27 cellular contexts compared by ENCODE assay signal in the genomic region with DNA sequence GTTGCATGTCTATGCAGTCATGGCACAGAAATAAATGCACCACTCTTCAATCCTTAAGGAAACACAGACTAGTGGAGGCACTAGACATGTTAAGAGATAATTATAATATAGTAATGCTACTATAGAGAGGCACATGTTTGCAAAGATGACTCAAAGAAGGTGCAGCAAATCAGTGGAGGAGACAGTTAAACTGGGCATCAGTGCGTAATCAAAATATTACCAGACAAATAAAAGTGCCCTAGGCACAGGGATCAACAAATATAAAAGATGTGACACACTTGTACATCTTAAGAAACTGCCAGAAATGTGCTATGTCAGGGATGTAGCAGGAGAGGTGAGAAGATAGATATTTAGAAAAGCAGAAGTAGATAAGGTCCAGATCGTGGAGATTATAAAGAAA.
DNase-seq lines count a peak whose midpoint lies in the region; ATAC-seq, FAIRE-seq and TF ChIP-seq lines count a peak whose summit lies in the region.
"Had no signal": no experiment of that assay in that cellular context is flagged by ENCODE, and none has a peak within 500 bp of the region (broad histone marks: within the 10 kb centered on the region; RNA-seq: fewer than 3 reads in every experiment).

No MANE protein-coding gene starts in this region.

- H3K9ac ChIP-seq in PC-3 (ENCODE audit: low read length): no peak overlapping the region
- H3K9ac ChIP-seq: BLaER1 had no signal

- POLR2A ChIA-PET in A549 (lab: Yijun Ruan, JAX) (no interaction called here), PC-3 (lab: Charles Lee; ENCODE audit: unreplicated experiment) (no interaction called here)

- no peak for TF ChIP-seq POLR2A in A549 (IDR thresholded peaks at IDR 0.05; ENCODE audit: low read length)
- no peak for TF ChIP-seq POLR2A in vagina (IDR thresholded peaks at IDR 0.05)

- BruUV-seq in PC-3 (replicated peaks; lab: Mats Ljungman, UMichigan): no TSS peak

- H3K36me3 ChIP-seq in PC-3 (ENCODE audit: low read depth, low read length): no peaks in the 10 kb centered on the region
- no peaks in the 10 kb centered on the region for H3K36me3 ChIP-seq in vagina
- H3K36me3 ChIP-seq in small intestine (ENCODE audit: control insufficient read depth in 2 of 2, insufficient read depth in 2 of 2, low read length in 2 of 2): no peaks in the 10 kb centered on the region
- H3K36me3 ChIP-seq: BE2C, BLaER1 had no signal

- H3K79me2 ChIP-seq in PC-3 (ENCODE audit: low read length): no peaks in the 10 kb centered on the region

- 7% methylated on average over 2 of the region's 2 CpGs for WGBS in A549 (ENCODE audit: missing lambda C conversion rate)
- 62 to 68% (median 64%) methylated on average over 2 of the region's 2 CpGs for WGBS in small intestine, 3 donors

- no peaks in the 10 kb centered on the region for H3K9me3 ChIP-seq in A549
- H3K9me3 ChIP-seq in PC-3 (ENCODE audit: low read length): no peaks in the 10 kb centered on the region
- H3K9me3 ChIP-seq in vagina: no peaks in the 10 kb centered on the region
- no peaks in the 10 kb centered on the region for H3K9me3 ChIP-seq in small intestine (ENCODE audit: control insufficient read depth, low read depth)
- H3K9me3 ChIP-seq: BE2C, BLaER1 had no signal

- no peak for TF ChIP-seq RAD21 in A549 (conservative IDR thresholded peaks at IDR 0.05 in 1 of 2, IDR thresholded peaks at IDR 0.05 in 1 of 2)

- no peak overlapping the region for H2AFZ ChIP-seq in PC-3 (ENCODE audit: low read length)

- ATAC-seq in A549 (peak in 1 of 2 experiments; percentile 84; a peak in 3 of 6 replicates), PC-3 (peak; percentile 55; the same call in 1 of the 2 replicates), foreskin keratinocyte (peak; percentile 33)
- ATAC-seq: GM12878 had no signal

- DNase-seq in A549 (ENCODE audit: low read depth in 1 of 2, low spot score in 1 of 2) (peak in 1 of 2 experiments; percentile 63), KBM-7 (peak; percentile 22), PC-3 (peak; percentile 3), foreskin keratinocyte (no peak), vagina (ENCODE audit: extremely low spot score in 2 of 2) (no peak), AG08396 (ENCODE audit: low spot score) (no peak), small intestine (no peak)
- DNase-seq in central memory CD4-positive, alpha-beta T cell: no peak
- DNase-seq: 8988T; BE2C; C1 segment of cervical spinal cord; CD4-positive, alpha-beta memory T cell; CD4-positive, CD25-positive, alpha-beta regulatory T cell; CD8-positive, alpha-beta memory T cell; COR-L47; DMS 273 treated with DMSO at 0.1 percent for 48 hours; DMS153; DMS53; DMS79; DND-41; EL; GDM1 had no signal

- no peaks in the 10 kb centered on the region for H3F3A ChIP-seq in PC-3 (ENCODE audit: low read length, unreplicated experiment)

- H3K27me3 ChIP-seq in PC-3 (ENCODE audit: low read length): no peaks in the 10 kb centered on the region
- no peaks in the 10 kb centered on the region for H3K27me3 ChIP-seq in foreskin keratinocyte
- H3K27me3 ChIP-seq in vagina: no peaks in the 10 kb centered on the region
- no peaks in the 10 kb centered on the region for H3K27me3 ChIP-seq in small intestine (ENCODE audit: control insufficient read depth in 2 of 2, insufficient read depth in 2 of 2, low read length in 2 of 2)
- H3K27me3 ChIP-seq: BE2C, BLaER1 had no signal

- in situ Hi-C loops in KBM-7 (cut with MboI; ENCODE audit: low pct_unique_long_range_greater_than_20kb, low sequenced_read_pairs): no loop called here

- H3K4me3 ChIP-seq in A549 (no peak overlapping the region), PC-3 (ENCODE audit: low read length) (no peak overlapping the region), vagina (no peak overlapping the region), small intestine (ENCODE audit: low read depth in 1 of 2, low read length in 2 of 2) (no peak overlapping the region)
- H3K4me3 ChIP-seq: BLaER1, GM12878 had no signal

- H3K4me2 ChIP-seq in A549: peak overlapping the region; percentile 52
- H3K4me2 ChIP-seq in PC-3 (ENCODE audit: low read length): no peak overlapping the region
- H3K4me2 ChIP-seq: BLaER1 had no signal

- FAIRE-seq in A549 (lab: Jason Lieb, UNC): no peak
- no peak for FAIRE-seq in small intestine (lab: Jason Lieb, UNC)
- FAIRE-seq: A204.1, GM12878, GM12892, GM18507 had no signal

- no peak for TF ChIP-seq EP300 in A549 (IDR thresholded peaks at IDR 0.05)

- intact Hi-C loops in PC-3 (cut with micrococcal nuclease) (no loop called here), vagina (cut with DNase I) (no loop called here)

- CTCF ChIA-PET in A549 (lab: Yijun Ruan, JAX) (no interaction called here), PC-3 (lab: Charles Lee) (no interaction called here)

- TF ChIP-seq CTCF in A549 (IDR thresholded peaks at IDR 0.05): no peak
- TF ChIP-seq CTCF in PC-3 (conservative IDR thresholded peaks at IDR 0.05; ENCODE audit: low read depth, low read length): no peak
- no peak for TF ChIP-seq CTCF in foreskin keratinocyte (conservative IDR thresholded peaks at IDR 0.05)
- TF ChIP-seq CTCF in vagina (IDR thresholded peaks at IDR 0.05): no peak

- H3K4me1 ChIP-seq in A549: no peaks in the 10 kb centered on the region; the same call in 2 of the 3 replicates
- H3K4me1 ChIP-seq in PC-3 (ENCODE audit: insufficient read depth, low read length): no peaks in the 10 kb centered on the region
- no peaks in the 10 kb centered on the region for H3K4me1 ChIP-seq in foreskin keratinocyte
- no peaks in the 10 kb centered on the region for H3K4me1 ChIP-seq in vagina
- no peaks in the 10 kb centered on the region for H3K4me1 ChIP-seq in small intestine (ENCODE audit: control insufficient read depth in 2 of 2, insufficient read depth in 1 of 2, low read depth in 1 of 2, low read length in 1 of 2)
- H3K4me1 ChIP-seq: BE2C, BLaER1 had no signal

- H3K27ac ChIP-seq in A549: no peak overlapping the region
- H3K27ac ChIP-seq in PC-3 (ENCODE audit: low read length): no peak overlapping the region
- no peak overlapping the region for H3K27ac ChIP-seq in foreskin keratinocyte
- no peak overlapping the region for H3K27ac ChIP-seq in vagina
- H3K27ac ChIP-seq in small intestine (ENCODE audit: low read depth in 1 of 2, low read length in 1 of 2): no peak overlapping the region
- H3K27ac ChIP-seq: BLaER1 had no signal

- H4K20me1 ChIP-seq in PC-3 (ENCODE audit: low read length): no peaks in the 10 kb centered on the region
- H4K20me1 ChIP-seq: BLaER1 had no signal

- H3K9me2 ChIP-seq in PC-3 (replicated peaks; ENCODE audit: low read length): no peaks in the 10 kb centered on the region

TF ChIP-seq in A549, 52 proteins besides CTCF, POLR2A, EP300 and RAD21:
- peak; percentile 42; the same call in 1 of the 2 replicates for TF ChIP-seq GATA3 (IDR thresholded peaks at IDR 0.05; ENCODE audit: borderline replicate concordance)
- TF ChIP-seq, protein P1, sequence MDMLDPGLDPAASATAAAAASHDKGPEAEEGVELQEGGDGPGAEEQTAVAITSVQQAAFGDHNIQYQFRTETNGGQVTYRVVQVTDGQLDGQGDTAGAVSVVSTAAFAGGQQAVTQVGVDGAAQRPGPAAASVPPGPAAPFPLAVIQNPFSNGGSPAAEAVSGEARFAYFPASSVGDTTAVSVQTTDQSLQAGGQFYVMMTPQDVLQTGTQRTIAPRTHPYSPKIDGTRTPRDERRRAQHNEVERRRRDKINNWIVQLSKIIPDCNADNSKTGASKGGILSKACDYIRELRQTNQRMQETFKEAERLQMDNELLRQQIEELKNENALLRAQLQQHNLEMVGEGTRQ (IDR thresholded peaks at IDR 0.05): no peak
- TF ChIP-seq, protein P2, sequence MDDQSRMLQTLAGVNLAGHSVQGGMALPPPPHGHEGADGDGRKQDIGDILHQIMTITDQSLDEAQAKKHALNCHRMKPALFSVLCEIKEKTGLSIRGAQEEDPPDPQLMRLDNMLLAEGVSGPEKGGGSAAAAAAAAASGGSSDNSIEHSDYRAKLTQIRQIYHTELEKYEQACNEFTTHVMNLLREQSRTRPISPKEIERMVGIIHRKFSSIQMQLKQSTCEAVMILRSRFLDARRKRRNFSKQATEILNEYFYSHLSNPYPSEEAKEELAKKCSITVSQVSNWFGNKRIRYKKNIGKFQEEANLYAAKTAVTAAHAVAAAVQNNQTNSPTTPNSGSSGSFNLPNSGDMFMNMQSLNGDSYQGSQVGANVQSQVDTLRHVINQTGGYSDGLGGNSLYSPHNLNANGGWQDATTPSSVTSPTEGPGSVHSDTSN (IDR thresholded peaks at IDR 0.05): no peak
- TF ChIP-seq MAFK (IDR thresholded peaks at IDR 0.05; ENCODE audit: partially characterized antibody): peak; percentile 19
- no peak for TF ChIP-seq POLR2AphosphoS2 (conservative IDR thresholded peaks at IDR 0.05; ENCODE audit: low read length)
- TF ChIP-seq NFE2L2 (conservative IDR thresholded peaks at IDR 0.05; ENCODE audit: low read length): no peak

Comparison
In these comparisons a context has a peak if more than half of its experiments do, and no peak if none do; other contexts are left out.
1. DNase-seq: peak in KBM-7 (single experiment) and PC-3 (single experiment); none in foreskin keratinocyte (0 of 2), vagina (0 of 2), central memory CD4-positive, alpha-beta T cell (single experiment), AG08396 (single experiment) and small intestine (single experiment).